24 cellular contexts compared by ENCODE assay signal in the genomic region with DNA sequence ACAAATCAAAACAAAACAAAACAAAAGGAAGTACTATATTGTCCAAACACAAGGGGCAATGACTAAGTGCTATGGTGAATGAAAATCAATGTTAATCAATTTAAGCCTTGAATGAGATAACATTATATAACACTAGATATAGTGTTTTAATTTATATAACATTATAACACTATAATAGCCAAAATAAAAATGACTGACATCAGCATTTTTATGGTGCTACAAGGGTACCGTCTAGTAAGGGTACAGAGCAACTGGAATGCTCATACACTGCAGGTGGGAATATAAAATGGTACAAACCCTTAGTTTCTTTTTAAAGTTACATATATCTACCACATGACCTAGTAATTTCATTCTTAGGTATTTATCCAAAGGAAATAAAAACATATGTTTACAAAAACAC.
"Had no signal": no experiment of that assay in that cellular context is flagged by ENCODE, and none has a peak within 500 bp of the region (broad histone marks: within the 10 kb centered on the region; RNA-seq: fewer than 3 reads in every experiment).

No MANE protein-coding gene starts in this region.

- H3K27me3 ChIP-seq: dorsolateral prefrontal cortex, esophagus squamous epithelium, gastroesophageal sphincter, neutrophil, spleen, tibial artery, upper lobe of left lung, vagina had no signal

- H3K27ac ChIP-seq: esophagus squamous epithelium, gastroesophageal sphincter, neutrophil, psoas muscle, spleen, tibial artery, upper lobe of left lung, vagina had no signal

- ATAC-seq: gastroesophageal sphincter; left lobe of liver; mucosa of descending colon; naive thymus-derived CD8-positive, alpha-beta T cell; psoas muscle; sciatic nerve; stimulated activated memory B cell treated with anti-CD40 and anti-IgM and Interleukin-4, amounts not matched to agents 10 μg/mL and 1 μg/mL and 100 μg/mL, for 72 hours had no signal

- H3K4me3 ChIP-seq: dorsolateral prefrontal cortex, esophagus squamous epithelium, gastroesophageal sphincter, mucosa of descending colon, psoas muscle, spleen, tibial artery, upper lobe of left lung, vagina had no signal

- DNase-seq: cortex of kidney; dorsolateral prefrontal cortex; effector CD8-positive, alpha-beta T cell; esophagus squamous epithelium; foreskin fibroblast; glutamatergic neuron; islet precursor cell; mammary epithelial cell; mucosa of descending colon; naive thymus-derived CD8-positive, alpha-beta T cell; psoas muscle; retina; spleen; stimulated activated CD4-positive, alpha-beta T cell treated with anti-CD3 and anti-CD28 coated beads, Interleukin-15, amount 100 ng/mL, for 24 hours; stimulated activated CD4-positive, alpha-beta T cell treated with anti-CD3 and anti-CD28 coated beads, Interleukin-1b, Interleukin-23, amount 100 ng/mL, for 48 hours; stimulated activated CD4-positive, alpha-beta T cell treated with anti-CD3 and anti-CD28 coated beads, Interleukin-4, amount 100 ng/mL, for 24 hours; upper lobe of left lung had no signal

- H3K9me3 ChIP-seq: esophagus squamous epithelium, gastroesophageal sphincter, mucosa of descending colon, neutrophil, psoas muscle, spleen, tibial artery, upper lobe of left lung, vagina had no signal
